33 cellular contexts compared by ENCODE assay signal in genomic region chr19:11678504-11678903, GRCh38.
"Had no signal": no experiment of that assay in that cellular context is flagged by ENCODE, and none has a peak within 500 bp of the region (broad histone marks: within the 10 kb centered on the region; RNA-seq: fewer than 3 reads in every experiment).

No MANE protein-coding gene starts in this region.

- H3K4me1 ChIP-seq: SJCRH30 had no signal

- H3K27ac ChIP-seq: PC-9, RWPE1, SJCRH30, SK-N-MC had no signal

- H3K4me2 ChIP-seq: PC-9 had no signal

- H3K27me3 ChIP-seq: MG63, SJCRH30 had no signal

- H2AFZ ChIP-seq: PC-9 had no signal

- H3K4me3 ChIP-seq: MG63, PC-9, SJCRH30, SK-N-MC had no signal

- DNase-seq: Kasumi-1, KG1, MG63, NCI-H1048, NCI-H1092 treated with DMSO at 0.1 percent for 48 hours, NCI-H1105 treated with DMSO at 0.1 percent for 48 hours, NCI-H1417, NCI-H1436, NCI-H146, NCI-H1694, NCI-H187, NCI-H1930, NCI-H2029 treated with DMSO at 0.1 percent for 48 hours, NCI-H2081 treated with DMSO at 0.1 percent for 48 hours, NCI-H2107, NCI-H2171, NCI-H226, NCI-H446 treated with DMSO at 0.1 percent for 48 hours, NCI-H510A, NCI-H524, NCI-H526, NCI-H69, NCI-H748 treated with DMSO at 0.1 percent for 48 hours, NCI-H82, PC-9, SHP77, SIG-M5, SJCRH30 had no signal

- ATAC-seq: Panc1, Right ventricle myocardium inferior, SK-N-SH treated with all-trans-retinoic acid at 6 μM for 48 hours had no signal
